In the genomic region with DNA sequence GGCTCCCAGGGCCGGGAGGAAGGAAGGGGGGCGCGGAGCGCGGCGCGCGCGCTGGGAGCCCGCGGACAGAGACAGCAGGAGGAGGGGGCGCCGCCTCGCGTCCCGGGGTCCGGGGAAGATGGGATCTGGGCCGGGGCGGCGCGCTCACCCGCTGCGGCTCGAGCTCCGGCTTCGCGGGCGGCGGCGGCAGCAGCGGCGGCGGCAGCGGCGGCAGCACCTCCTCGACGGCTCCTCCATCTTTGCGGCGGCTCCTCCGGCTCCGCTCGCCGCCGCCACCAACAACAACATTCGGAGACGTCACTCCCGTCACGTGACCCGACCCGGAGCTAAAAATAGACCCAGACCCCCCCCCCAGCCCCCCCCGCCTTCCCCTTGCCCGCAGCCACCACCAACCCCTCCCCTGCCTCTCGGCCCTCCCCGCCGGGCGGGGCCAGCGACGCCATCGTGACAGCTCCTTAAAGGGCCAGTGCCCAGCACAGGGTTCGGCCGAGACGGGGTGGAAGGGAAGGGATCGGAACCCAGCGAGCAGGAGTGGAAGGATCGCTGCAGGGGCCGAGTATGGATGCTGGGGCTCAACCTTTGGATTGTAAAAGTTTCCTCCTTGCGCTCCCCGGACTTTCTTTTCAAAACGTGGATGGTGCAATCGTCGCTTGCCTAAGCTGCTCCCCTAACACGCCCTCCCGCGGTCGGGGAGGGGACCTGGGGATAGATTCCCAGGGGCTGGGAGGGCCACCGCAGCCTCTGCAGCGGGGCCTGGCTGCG, we compare ENCODE assay signal across 1 cellular context.
TF ChIP-seq lines count a peak whose summit lies in the region.

A gene (minus strand): TSS at position 286 of the 762 bp plus-strand sequence. CDS start 6,126 bp downstream, outside the sequence.

TF ChIP-seq in HCT116, 20 proteins besides CTCF, POLR2A, EP300 and RAD21 (continued from another document):
- TF ChIP-seq, protein P1, sequence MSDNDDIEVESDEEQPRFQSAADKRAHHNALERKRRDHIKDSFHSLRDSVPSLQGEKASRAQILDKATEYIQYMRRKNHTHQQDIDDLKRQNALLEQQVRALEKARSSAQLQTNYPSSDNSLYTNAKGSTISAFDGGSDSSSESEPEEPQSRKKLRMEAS (IDR thresholded peaks at IDR 0.05) = peak; percentile 82
- TF ChIP-seq FOSL1 (IDR thresholded peaks at IDR 0.05; ENCODE audit: low read depth) (no peak), EGR1 (IDR thresholded peaks at IDR 0.05; ENCODE audit: low read depth) (no peak), TCF7L2 (IDR thresholded peaks at IDR 0.05; ENCODE audit: borderline replicate concordance, extremely low read depth, insufficient read depth, insufficient read length) (peak; percentile 13), POLR2AphosphoS5 (IDR thresholded peaks at IDR 0.05; ENCODE audit: low read depth, low read length) (peak; percentile 68; the same call in 1 of the 2 replicates), CEBPB (IDR thresholded peaks at IDR 0.05; ENCODE audit: low read depth) (no peak; the same call in 1 of the 2 replicates), YY1 (IDR thresholded peaks at IDR 0.05; ENCODE audit: extremely low read depth, insufficient replicate concordance, low read depth, low read length) (peak; percentile 39), ZFX (IDR thresholded peaks at IDR 0.05) (peak; percentile 45; the same call in 1 of the 2 replicates), SRF (IDR thresholded peaks at IDR 0.05; ENCODE audit: low read depth) (no peak), EZH2 (IDR thresholded peaks at IDR 0.05) (no peak), SIN3A (IDR thresholded peaks at IDR 0.05; ENCODE audit: low read depth) (no peak), ELF1 (IDR thresholded peaks at IDR 0.05; ENCODE audit: borderline replicate concordance, low read depth) (no peak), JUND (IDR thresholded peaks at IDR 0.05) (no peak)
- TF ChIP-seq, protein P2, sequence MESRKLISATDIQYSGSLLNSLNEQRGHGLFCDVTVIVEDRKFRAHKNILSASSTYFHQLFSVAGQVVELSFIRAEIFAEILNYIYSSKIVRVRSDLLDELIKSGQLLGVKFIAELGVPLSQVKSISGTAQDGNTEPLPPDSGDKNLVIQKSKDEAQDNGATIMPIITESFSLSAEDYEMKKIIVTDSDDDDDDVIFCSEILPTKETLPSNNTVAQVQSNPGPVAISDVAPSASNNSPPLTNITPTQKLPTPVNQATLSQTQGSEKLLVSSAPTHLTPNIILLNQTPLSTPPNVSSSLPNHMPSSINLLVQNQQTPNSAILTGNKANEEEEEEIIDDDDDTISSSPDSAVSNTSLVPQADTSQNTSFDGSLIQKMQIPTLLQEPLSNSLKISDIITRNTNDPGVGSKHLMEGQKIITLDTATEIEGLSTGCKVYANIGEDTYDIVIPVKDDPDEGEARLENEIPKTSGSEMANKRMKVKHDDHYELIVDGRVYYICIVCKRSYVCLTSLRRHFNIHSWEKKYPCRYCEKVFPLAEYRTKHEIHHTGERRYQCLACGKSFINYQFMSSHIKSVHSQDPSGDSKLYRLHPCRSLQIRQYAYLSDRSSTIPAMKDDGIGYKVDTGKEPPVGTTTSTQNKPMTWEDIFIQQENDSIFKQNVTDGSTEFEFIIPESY (IDR thresholded peaks at IDR 0.05; ENCODE audit: extremely low read depth, insufficient replicate concordance, low read length) = no peak
